3 cellular contexts compared by ENCODE assay signal in the genomic region with DNA sequence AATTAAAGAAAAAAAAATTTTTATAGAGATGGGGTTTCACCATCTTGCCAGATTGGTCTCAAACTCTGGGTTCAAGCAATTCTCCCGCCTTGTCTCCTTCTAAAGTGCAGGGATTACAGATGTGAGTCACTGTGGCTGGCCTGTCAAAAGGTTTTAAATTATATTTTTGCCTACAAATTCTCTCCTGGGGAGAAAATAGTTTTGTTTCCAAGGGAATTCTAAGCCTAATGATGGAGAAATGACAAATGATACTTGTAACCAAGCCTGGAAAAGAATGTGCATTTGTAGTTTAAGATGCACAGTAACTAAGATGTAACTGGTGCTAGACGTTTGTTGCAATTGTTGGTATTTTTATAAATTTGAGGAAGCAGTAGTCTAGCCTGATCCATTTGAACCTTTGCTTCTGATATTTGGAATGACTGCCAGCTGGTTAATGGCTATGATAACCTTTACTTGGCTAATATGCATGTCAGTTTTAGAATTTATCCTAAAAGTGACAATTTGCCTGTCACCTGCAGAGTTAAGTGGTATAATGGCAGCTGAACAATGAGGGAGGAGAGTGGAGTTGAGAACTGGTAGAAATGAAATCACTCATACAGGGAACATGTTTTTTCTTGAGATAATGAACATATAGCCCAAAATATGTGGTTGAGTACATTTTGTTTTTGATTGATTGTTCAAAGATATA.
TF ChIP-seq lines count a peak whose summit lies in the region.

No MANE protein-coding gene starts in this region.

TF ChIP-seq in SK-N-SH, 30 proteins besides CTCF, POLR2A, EP300 and RAD21 (continued from another document):
- TF ChIP-seq, protein P1, sequence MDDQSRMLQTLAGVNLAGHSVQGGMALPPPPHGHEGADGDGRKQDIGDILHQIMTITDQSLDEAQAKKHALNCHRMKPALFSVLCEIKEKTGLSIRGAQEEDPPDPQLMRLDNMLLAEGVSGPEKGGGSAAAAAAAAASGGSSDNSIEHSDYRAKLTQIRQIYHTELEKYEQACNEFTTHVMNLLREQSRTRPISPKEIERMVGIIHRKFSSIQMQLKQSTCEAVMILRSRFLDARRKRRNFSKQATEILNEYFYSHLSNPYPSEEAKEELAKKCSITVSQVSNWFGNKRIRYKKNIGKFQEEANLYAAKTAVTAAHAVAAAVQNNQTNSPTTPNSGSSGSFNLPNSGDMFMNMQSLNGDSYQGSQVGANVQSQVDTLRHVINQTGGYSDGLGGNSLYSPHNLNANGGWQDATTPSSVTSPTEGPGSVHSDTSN (IDR thresholded peaks at IDR 0.05): peak; percentile 16; the same call in 1 of the 2 replicates
- no peak for TF ChIP-seq SMC3 (IDR thresholded peaks at IDR 0.05; ENCODE audit: low read depth, low read length)
- TF ChIP-seq MXI1 (IDR thresholded peaks at IDR 0.05; ENCODE audit: low read depth, low read length): no peak

TF ChIP-seq in SK-N-SH treated with all-trans-retinoic acid at 6 μM for 48 hours, 23 proteins besides CTCF, POLR2A, EP300 and RAD21 (continued from another document and continues in another):
- TF ChIP-seq, protein P2, sequence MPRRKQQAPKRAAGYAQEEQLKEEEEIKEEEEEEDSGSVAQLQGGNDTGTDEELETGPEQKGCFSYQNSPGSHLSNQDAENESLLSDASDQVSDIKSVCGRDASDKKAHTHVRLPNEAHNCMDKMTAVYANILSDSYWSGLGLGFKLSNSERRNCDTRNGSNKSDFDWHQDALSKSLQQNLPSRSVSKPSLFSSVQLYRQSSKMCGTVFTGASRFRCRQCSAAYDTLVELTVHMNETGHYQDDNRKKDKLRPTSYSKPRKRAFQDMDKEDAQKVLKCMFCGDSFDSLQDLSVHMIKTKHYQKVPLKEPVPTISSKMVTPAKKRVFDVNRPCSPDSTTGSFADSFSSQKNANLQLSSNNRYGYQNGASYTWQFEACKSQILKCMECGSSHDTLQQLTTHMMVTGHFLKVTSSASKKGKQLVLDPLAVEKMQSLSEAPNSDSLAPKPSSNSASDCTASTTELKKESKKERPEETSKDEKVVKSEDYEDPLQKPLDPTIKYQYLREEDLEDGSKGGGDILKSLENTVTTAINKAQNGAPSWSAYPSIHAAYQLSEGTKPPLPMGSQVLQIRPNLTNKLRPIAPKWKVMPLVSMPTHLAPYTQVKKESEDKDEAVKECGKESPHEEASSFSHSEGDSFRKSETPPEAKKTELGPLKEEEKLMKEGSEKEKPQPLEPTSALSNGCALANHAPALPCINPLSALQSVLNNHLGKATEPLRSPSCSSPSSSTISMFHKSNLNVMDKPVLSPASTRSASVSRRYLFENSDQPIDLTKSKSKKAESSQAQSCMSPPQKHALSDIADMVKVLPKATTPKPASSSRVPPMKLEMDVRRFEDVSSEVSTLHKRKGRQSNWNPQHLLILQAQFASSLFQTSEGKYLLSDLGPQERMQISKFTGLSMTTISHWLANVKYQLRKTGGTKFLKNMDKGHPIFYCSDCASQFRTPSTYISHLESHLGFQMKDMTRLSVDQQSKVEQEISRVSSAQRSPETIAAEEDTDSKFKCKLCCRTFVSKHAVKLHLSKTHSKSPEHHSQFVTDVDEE (CRISPR knock-in tag; IDR thresholded peaks at IDR 0.05): no peak
- TF ChIP-seq RARB (CRISPR knock-in tag; IDR thresholded peaks at IDR 0.05) (no peak), ZNF565 (CRISPR knock-in tag; conservative IDR thresholded peaks at IDR 0.05; ENCODE audit: low read depth) (no peak), ISL1 (CRISPR knock-in tag; IDR thresholded peaks at IDR 0.05) (no peak), ZFP30 (CRISPR knock-in tag; IDR thresholded peaks at IDR 0.05) (no peak), ZC3H10 (CRISPR knock-in tag; IDR thresholded peaks at IDR 0.05) (no peak), ZFP3 (CRISPR knock-in tag; IDR thresholded peaks at IDR 0.05) (no peak), GLIS3 (CRISPR knock-in tag; IDR thresholded peaks at IDR 0.05) (no peak), TOX (CRISPR knock-in tag; IDR thresholded peaks at IDR 0.05; ENCODE audit: borderline replicate concordance) (no peak), ZNF8 (CRISPR knock-in tag; IDR thresholded peaks at IDR 0.05) (no peak)
- TF ChIP-seq, protein P3, sequence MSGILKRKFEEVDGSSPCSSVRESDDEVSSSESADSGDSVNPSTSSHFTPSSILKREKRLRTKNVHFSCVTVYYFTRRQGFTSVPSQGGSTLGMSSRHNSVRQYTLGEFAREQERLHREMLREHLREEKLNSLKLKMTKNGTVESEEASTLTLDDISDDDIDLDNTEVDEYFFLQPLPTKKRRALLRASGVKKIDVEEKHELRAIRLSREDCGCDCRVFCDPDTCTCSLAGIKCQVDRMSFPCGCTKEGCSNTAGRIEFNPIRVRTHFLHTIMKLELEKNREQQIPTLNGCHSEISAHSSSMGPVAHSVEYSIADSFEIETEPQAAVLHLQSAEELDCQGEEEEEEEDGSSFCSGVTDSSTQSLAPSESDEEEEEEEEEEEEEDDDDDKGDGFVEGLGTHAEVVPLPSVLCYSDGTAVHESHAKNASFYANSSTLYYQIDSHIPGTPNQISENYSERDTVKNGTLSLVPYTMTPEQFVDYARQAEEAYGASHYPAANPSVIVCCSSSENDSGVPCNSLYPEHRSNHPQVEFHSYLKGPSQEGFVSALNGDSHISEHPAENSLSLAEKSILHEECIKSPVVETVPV (CRISPR knock-in tag; IDR thresholded peaks at IDR 0.05): no peak
- TF ChIP-seq, protein P4, sequence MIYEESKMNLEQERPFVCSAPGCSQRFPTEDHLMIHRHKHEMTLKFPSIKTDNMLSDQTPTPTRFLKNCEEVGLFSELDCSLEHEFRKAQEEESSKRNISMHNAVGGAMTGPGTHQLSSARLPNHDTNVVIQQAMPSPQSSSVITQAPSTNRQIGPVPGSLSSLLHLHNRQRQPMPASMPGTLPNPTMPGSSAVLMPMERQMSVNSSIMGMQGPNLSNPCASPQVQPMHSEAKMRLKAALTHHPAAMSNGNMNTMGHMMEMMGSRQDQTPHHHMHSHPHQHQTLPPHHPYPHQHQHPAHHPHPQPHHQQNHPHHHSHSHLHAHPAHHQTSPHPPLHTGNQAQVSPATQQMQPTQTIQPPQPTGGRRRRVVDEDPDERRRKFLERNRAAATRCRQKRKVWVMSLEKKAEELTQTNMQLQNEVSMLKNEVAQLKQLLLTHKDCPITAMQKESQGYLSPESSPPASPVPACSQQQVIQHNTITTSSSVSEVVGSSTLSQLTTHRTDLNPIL (CRISPR knock-in tag; IDR thresholded peaks at IDR 0.05; ENCODE audit: low read depth): no peak
- TF ChIP-seq, protein P5, sequence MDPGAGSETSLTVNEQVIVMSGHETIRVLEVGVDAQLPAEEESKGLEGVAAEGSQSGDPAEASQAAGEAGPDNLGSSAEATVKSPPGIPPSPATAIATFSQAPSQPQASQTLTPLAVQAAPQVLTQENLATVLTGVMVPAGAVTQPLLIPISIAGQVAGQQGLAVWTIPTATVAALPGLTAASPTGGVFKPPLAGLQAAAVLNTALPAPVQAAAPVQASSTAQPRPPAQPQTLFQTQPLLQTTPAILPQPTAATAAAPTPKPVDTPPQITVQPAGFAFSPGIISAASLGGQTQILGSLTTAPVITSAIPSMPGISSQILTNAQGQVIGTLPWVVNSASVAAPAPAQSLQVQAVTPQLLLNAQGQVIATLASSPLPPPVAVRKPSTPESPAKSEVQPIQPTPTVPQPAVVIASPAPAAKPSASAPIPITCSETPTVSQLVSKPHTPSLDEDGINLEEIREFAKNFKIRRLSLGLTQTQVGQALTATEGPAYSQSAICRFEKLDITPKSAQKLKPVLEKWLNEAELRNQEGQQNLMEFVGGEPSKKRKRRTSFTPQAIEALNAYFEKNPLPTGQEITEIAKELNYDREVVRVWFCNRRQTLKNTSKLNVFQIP (CRISPR knock-in tag; IDR thresholded peaks at IDR 0.05; ENCODE audit: borderline replicate concordance, low read depth): no peak

TF ChIP-seq in H1, 55 proteins besides CTCF, POLR2A, EP300 and RAD21 (continued from another document):
- TF ChIP-seq, protein P6, sequence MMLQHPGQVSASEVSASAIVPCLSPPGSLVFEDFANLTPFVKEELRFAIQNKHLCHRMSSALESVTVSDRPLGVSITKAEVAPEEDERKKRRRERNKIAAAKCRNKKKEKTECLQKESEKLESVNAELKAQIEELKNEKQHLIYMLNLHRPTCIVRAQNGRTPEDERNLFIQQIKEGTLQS (IDR thresholded peaks at IDR 0.05; ENCODE audit: insufficient read depth, low read depth, low read length): no peak
- TF ChIP-seq CHD2 (IDR thresholded peaks at IDR 0.05; ENCODE audit: low read length): no peak
TF ChIP-seq in H1: peak in this region for 0.
